In the genomic region with DNA sequence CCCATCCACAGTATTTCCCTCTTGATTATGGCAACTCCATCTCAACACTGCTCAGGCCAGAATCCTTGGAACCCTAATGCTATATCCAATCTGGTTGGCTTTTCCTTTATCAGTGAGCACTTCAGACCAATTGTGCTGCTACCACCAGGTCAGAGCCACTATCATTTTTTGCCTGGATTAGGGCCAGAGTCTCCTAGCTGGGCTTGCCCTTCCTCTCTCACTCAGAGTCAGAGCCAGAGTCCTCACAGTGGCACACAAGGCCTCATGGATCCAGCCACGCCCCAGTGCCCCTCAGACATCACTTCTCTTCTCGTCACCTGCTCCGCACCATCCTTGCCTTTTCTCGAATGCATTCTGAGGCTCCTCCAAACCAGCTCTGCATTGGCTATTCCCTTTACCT, we compare ENCODE assay signal across 15 cellular contexts.
"Had no signal": no experiment of that assay in that cellular context is flagged by ENCODE, and none has a peak within 500 bp of the region (broad histone marks: within the 10 kb centered on the region; RNA-seq: fewer than 3 reads in every experiment).

No MANE protein-coding gene starts in this region.

- H3K4me1 Mint-ChIP-seq: neural crest cell; stimulated activated naive CD8-positive, alpha-beta T cell treated with anti-CD3 and anti-CD28 coated beads, Interleukin-15, amount 100 ng/mL, for 72 hours had no signal

- ATAC-seq: gastrocnemius medialis; naive thymus-derived CD8-positive, alpha-beta T cell; stimulated activated naive CD8-positive, alpha-beta T cell treated with anti-CD3 and anti-CD28 coated beads, Interleukin-15, amount 100 ng/mL, for 72 hours had no signal

- H3K4me3 Mint-ChIP-seq: endodermal cell; immature natural killer cell; naive thymus-derived CD8-positive, alpha-beta T cell; neural crest cell; stimulated activated naive CD8-positive, alpha-beta T cell treated with anti-CD3 and anti-CD28 coated beads, Interleukin-15, amount 100 ng/mL, for 72 hours had no signal

- H3K27me3 ChIP-seq: gastrocnemius medialis, testis, tibial nerve had no signal

- H3K9me3 ChIP-seq: gastrocnemius medialis, testis, tibial nerve had no signal

- DNase-seq: caudate nucleus; effector CD4-positive, alpha-beta T cell; endodermal cell; gastrocnemius medialis; immature natural killer cell; naive thymus-derived CD8-positive, alpha-beta T cell; posterior cingulate gyrus; small intestine; stimulated activated CD4-positive, alpha-beta T cell treated with anti-CD3 and anti-CD28 coated beads, Interleukin-12 subunit alpha, Interleukin-12 subunit beta, amount 100 ng/mL, for 4 hours; stimulated activated naive CD8-positive, alpha-beta T cell treated with anti-CD3 and anti-CD28 coated beads, Interleukin-15, amount 100 ng/mL, for 72 hours; testis had no signal

- H3K9me3 Mint-ChIP-seq: endodermal cell; immature natural killer cell; neural crest cell; stimulated activated naive CD8-positive, alpha-beta T cell treated with anti-CD3 and anti-CD28 coated beads, Interleukin-15, amount 100 ng/mL, for 72 hours had no signal

- H3K27ac Mint-ChIP-seq: endodermal cell; stimulated activated naive CD8-positive, alpha-beta T cell treated with anti-CD3 and anti-CD28 coated beads, Interleukin-15, amount 100 ng/mL, for 72 hours had no signal

- FAIRE-seq: keratinocyte, small intestine had no signal

- H3K4me1 ChIP-seq: gastrocnemius medialis, testis, tibial nerve had no signal

- H3K4me3 ChIP-seq: coronary artery, gastrocnemius medialis, testis, tibial nerve had no signal

- H3K27ac ChIP-seq: coronary artery, gastrocnemius medialis, testis, tibial nerve had no signal

- H3K27me3 Mint-ChIP-seq: naive thymus-derived CD8-positive, alpha-beta T cell; stimulated activated naive CD8-positive, alpha-beta T cell treated with anti-CD3 and anti-CD28 coated beads, Interleukin-15, amount 100 ng/mL, for 72 hours had no signal
